In the genomic region with DNA sequence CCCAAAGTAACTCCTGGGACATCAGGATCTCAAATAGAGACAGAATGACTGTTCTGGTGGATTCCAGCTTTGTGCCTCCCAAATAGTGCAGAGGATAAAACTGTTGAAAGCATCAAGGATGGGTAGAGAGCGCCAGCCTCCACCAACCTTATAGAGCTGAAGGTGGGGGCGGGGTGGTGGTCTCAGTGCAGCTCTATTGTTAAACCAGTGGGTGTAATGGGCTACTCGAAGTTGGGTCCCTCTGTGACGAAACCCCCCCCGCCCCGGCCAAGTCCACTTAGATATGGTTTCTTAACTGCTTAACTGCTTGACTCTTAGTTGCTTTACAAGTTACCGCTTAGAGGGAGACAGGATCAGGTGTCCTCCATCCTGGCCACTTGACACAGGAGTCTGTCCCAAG, we compare ENCODE assay signal across 7 cellular contexts. TPM values are rescaled to one million over a fixed set of nuclear protein-coding genes. Genes with fewer than 3 reads are reported as not detected.
DNase-seq lines count a peak whose midpoint lies in the region; ATAC-seq and TF ChIP-seq lines count a peak whose summit lies in the region.

No MANE protein-coding gene starts in this region.

- peak overlapping the region; percentile 71; the same call in 1 of the 2 replicates for H3K4me3 ChIP-seq in iPS DF 6.9 (ENCODE audit: low read length)

- DNase-seq in HFFc6 = no peak
- DNase-seq in activated B cell treated with CpG ODN at 0.5 μM for 24 hours = no peak
- DNase-seq in iPS DF 6.9 (ENCODE audit: low read depth, low spot score) = no peak
- no peak for DNase-seq in stimulated activated effector memory CD8-positive, alpha-beta T cell treated with anti-CD3 and anti-CD28 coated beads, Interleukin-12 subunit alpha, Interleukin-12 subunit beta, amount 100 ng/mL, for 72 hours (ENCODE audit: low spot score in 2 of 2)
- DNase-seq in kidney tubule cell (ENCODE audit: low spot score) = no peak

- CTCF ChIA-PET in activated B cell treated with CpG ODN at 0.5 μM for 24 hours (lab: Charles Lee) = interaction anchor here (0.6 to 3.8 kb wide), 10 partner anchors 10 to 350 kb away, joined by 3 to 27 read pairs (median 8); no protein-coding TSS in a partner anchor

- H3K4me3 Mint-ChIP-seq in HFFc6 = peak overlapping the region; percentile 96
- peak overlapping the region; percentile 88 for H3K4me3 Mint-ChIP-seq in activated B cell treated with CpG ODN at 0.5 μM for 24 hours
- peak overlapping the region; percentile 86 for H3K4me3 Mint-ChIP-seq in stimulated activated effector memory CD8-positive, alpha-beta T cell treated with anti-CD3 and anti-CD28 coated beads, Interleukin-12 subunit alpha, Interleukin-12 subunit beta, amount 100 ng/mL, for 72 hours

- POLR2A ChIA-PET in activated B cell treated with CpG ODN at 0.5 μM for 24 hours (lab: Charles Lee) = interaction anchor here (0.5 to 3.5 kb wide), 10 partner anchors 12 to 327 kb away, joined by 3 to 12 read pairs (median 4); partner anchors contain the start of gene DHX30

- no CpG with 5 or more reads among the region's 7 CpGs for WGBS in iPS DF 6.9 (ENCODE audit: insufficient coverage, insufficient read length)

- TF ChIP-seq CTCF in HFFc6 (IDR thresholded peaks at IDR 0.05) (no peak), activated B cell treated with CpG ODN at 0.5 μM for 24 hours (IDR thresholded peaks at IDR 0.05) (no peak)

- H3K36me3 Mint-ChIP-seq in HFFc6 (ENCODE audit: low read depth) (peaks cover 18% of the 10 kb centered on the region), activated B cell treated with CpG ODN at 0.5 μM for 24 hours (ENCODE audit: low read depth) (peaks cover 32% of the 10 kb centered on the region)
- H3K36me3 Mint-ChIP-seq in stimulated activated effector memory CD8-positive, alpha-beta T cell treated with anti-CD3 and anti-CD28 coated beads, Interleukin-12 subunit alpha, Interleukin-12 subunit beta, amount 100 ng/mL, for 72 hours = peaks cover 49% of the 10 kb centered on the region

- intact Hi-C loops in activated B cell treated with CpG ODN at 0.5 μM for 24 hours (cut with micrococcal nuclease) = loop anchor here (1.0 kb wide), 3 partner anchors 43 to 326 kb away; no protein-coding TSS in a partner anchor

- no peaks in the 10 kb centered on the region; the same call in 1 of the 2 replicates for H3K4me1 ChIP-seq in iPS DF 6.9 (ENCODE audit: control insufficient read depth, insufficient read depth, low read length)

- no peak overlapping the region for H3K27ac ChIP-seq in iPS DF 6.9 (ENCODE audit: low read length)

- no peaks in the 10 kb centered on the region for H3K9me3 Mint-ChIP-seq in HFFc6
- peaks cover 2% of the 10 kb centered on the region for H3K9me3 Mint-ChIP-seq in activated B cell treated with CpG ODN at 0.5 μM for 24 hours
- H3K9me3 Mint-ChIP-seq in stimulated activated effector memory CD8-positive, alpha-beta T cell treated with anti-CD3 and anti-CD28 coated beads, Interleukin-12 subunit alpha, Interleukin-12 subunit beta, amount 100 ng/mL, for 72 hours = no peaks in the 10 kb centered on the region

- H3K4me1 Mint-ChIP-seq in HFFc6 (ENCODE audit: low read depth) (peaks cover 26% of the 10 kb centered on the region), activated B cell treated with CpG ODN at 0.5 μM for 24 hours (peaks cover 38% of the 10 kb centered on the region)
- peaks cover 23% of the 10 kb centered on the region for H3K4me1 Mint-ChIP-seq in stimulated activated effector memory CD8-positive, alpha-beta T cell treated with anti-CD3 and anti-CD28 coated beads, Interleukin-12 subunit alpha, Interleukin-12 subunit beta, amount 100 ng/mL, for 72 hours

- H3K27me3 ChIP-seq in iPS DF 6.9 (ENCODE audit: control insufficient read depth, insufficient read depth, low read length) = no peaks in the 10 kb centered on the region

- H3K9me3 ChIP-seq in iPS DF 6.9 (ENCODE audit: control insufficient read depth, insufficient read depth, low read length) = no peaks in the 10 kb centered on the region

- H3K27ac Mint-ChIP-seq in HFFc6 (peak overlapping the region; percentile 80), activated B cell treated with CpG ODN at 0.5 μM for 24 hours (peak overlapping the region; percentile 46)
- H3K27ac Mint-ChIP-seq in stimulated activated effector memory CD8-positive, alpha-beta T cell treated with anti-CD3 and anti-CD28 coated beads, Interleukin-12 subunit alpha, Interleukin-12 subunit beta, amount 100 ng/mL, for 72 hours = peak overlapping the region; percentile 93

- ATAC-seq in activated B cell treated with CpG ODN at 0.5 μM for 24 hours (ENCODE audit: low read depth) (no peak), HG02970 (IDR thresholded peaks at IDR 0.05; ENCODE audit: low FRiP score, unreplicated experiment) (no peak), HG02798 (IDR thresholded peaks at IDR 0.05; ENCODE audit: poor library complexity, unreplicated experiment) (no peak)
- no peak for ATAC-seq in stimulated activated effector memory CD8-positive, alpha-beta T cell treated with anti-CD3 and anti-CD28 coated beads, Interleukin-12 subunit alpha, Interleukin-12 subunit beta, amount 100 ng/mL, for 72 hours

- peaks cover 17% of the 10 kb centered on the region for H3K36me3 ChIP-seq in iPS DF 6.9 (ENCODE audit: control insufficient read depth, insufficient read depth, low read length)

- H3K27me3 Mint-ChIP-seq in HFFc6 (ENCODE audit: insufficient read depth) (no peaks in the 10 kb centered on the region; the same call in 1 of the 2 replicates), activated B cell treated with CpG ODN at 0.5 μM for 24 hours (no peaks in the 10 kb centered on the region)

RNA-seq across cellular contexts. Expression of gene DHX30, which starts 22.7 kb away (rescaled TPM):
- total RNA-seq in HFFc6 (2021; fragmentation: NEBNext Ultra II Directional; extraction: Animal tissue kit (Norgen Biotek cat#: 25700)) = 10 to 100 TPM; 54.1 to 64.0 (median 58.4) TPM
- total RNA-seq in activated B cell treated with CpG ODN at 0.5 μM for 24 hours = 71.3 and 77.4 TPM in 2 replicates

RNA-seq across cellular contexts. Expression of gene SMARCC1, which starts 43.9 kb away (rescaled TPM):
- total RNA-seq in HFFc6 (2021; fragmentation: NEBNext Ultra II Directional; extraction: Animal tissue kit (Norgen Biotek cat#: 25700)) = 10 to 100 TPM; 65.8 to 81.9 (median 69.2) TPM
- 136 and 144 TPM in 2 replicates for total RNA-seq in activated B cell treated with CpG ODN at 0.5 μM for 24 hours
